8 cellular contexts compared by ENCODE assay signal in the genomic region with DNA sequence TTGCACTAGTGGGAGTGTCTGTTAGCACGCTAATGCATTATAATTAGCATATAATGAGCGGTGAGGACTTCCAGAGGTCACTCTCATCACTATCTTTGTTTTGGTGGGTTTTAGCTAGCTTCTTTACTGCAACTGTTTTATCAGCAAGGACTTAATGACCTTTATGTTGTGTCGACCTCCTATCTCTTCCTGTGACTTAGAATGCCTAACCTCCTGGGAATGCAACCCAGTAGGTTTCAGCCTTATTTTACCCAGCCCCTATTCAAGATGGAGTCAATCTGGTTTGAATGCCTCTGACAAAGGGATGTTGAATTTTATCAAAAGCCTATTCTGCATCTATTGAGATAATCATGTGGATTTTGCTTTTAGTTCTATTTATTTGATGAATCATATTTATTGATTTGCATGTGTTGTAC.
"Had no signal": no experiment of that assay in that cellular context is flagged by ENCODE, and none has a peak within 500 bp of the region (broad histone marks: within the 10 kb centered on the region; RNA-seq: fewer than 3 reads in every experiment).

No MANE protein-coding gene starts in this region.

- FAIRE-seq: HepG2 had no signal

- DNase-seq: H7, KG1 had no signal

- H3K36me3 ChIP-seq: HAP-1 had no signal

- H3K4me2 ChIP-seq: GM23338 had no signal

- H3K9me3 ChIP-seq: HAP-1 had no signal

- H3K9me3 Mint-ChIP-seq: GM23338 had no signal

- H3K4me1 ChIP-seq: HAP-1 had no signal

- H3K4me3 Mint-ChIP-seq: GM23338, IgD-negative memory B cell had no signal

- H3K4me1 Mint-ChIP-seq: IgD-negative memory B cell had no signal

- ATAC-seq: GM23338, HCT116, HepG2 had no signal

- H3K27ac ChIP-seq: HL-60 had no signal

- H3K4me3 ChIP-seq: GM23338, HAP-1 had no signal

- H3K27ac Mint-ChIP-seq: GM23338, IgD-negative memory B cell had no signal

- H2AFZ ChIP-seq: GM23338 had no signal
